Comparison of ENCODE assay signal across 20 cellular contexts in genomic region chr6:157276134-157276532, GRCh38. TPM values are rescaled to one million over a fixed set of nuclear protein-coding genes. Genes with fewer than 3 reads are reported as not detected.
DNase-seq lines count a peak whose midpoint lies in the region; ATAC-seq, FAIRE-seq and TF ChIP-seq lines count a peak whose summit lies in the region.
"Had no signal": no experiment of that assay in that cellular context is flagged by ENCODE, and none has a peak within 500 bp of the region (broad histone marks: within the 10 kb centered on the region; RNA-seq: fewer than 3 reads in every experiment).

No MANE protein-coding gene starts in this region.

- no peaks in the 10 kb centered on the region for H3K9me3 Mint-ChIP-seq in neural crest cell
- H3K9me3 Mint-ChIP-seq: CD4-positive, alpha-beta memory T cell; IgD-negative memory B cell had no signal

- POLR2A ChIA-PET in HepG2 (lab: Yijun Ruan, JAX), result interaction anchor here (1.2 kb wide), 1 partner anchor 9 kb away, joined by 3 read pairs; no protein-coding TSS in a partner anchor

- no peak for TF ChIP-seq RAD21 in HepG2 (CRISPR knock-in tag; IDR thresholded peaks at IDR 0.05)

- H4K20me1 ChIP-seq in HepG2 (ENCODE audit: insufficient read depth, low read length), result no peaks in the 10 kb centered on the region

- CTCF ChIA-PET in HepG2 (lab: Yijun Ruan, JAX; ENCODE audit: low intra/inter-chr PET ratio, low total read pairs), result no interaction called here

- no peak for TF ChIP-seq EP300 in HepG2 (IDR thresholded peaks at IDR 0.05; ENCODE audit: low read depth in 2 of 2, low read length in 2 of 2)
- no peak for TF ChIP-seq EP300 in HepG2 (CRISPR knock-in tag; IDR thresholded peaks at IDR 0.05; ENCODE audit: borderline replicate concordance)

- BruUV-seq in HepG2 (replicated peaks; lab: Mats Ljungman, UMichigan), result no TSS peak

- H3K4me1 Mint-ChIP-seq in neural crest cell, result peaks cover 34% of the 10 kb centered on the region

- FAIRE-seq in HepG2 (lab: Jason Lieb, UNC), result peak; percentile 73
- FAIRE-seq: A204.1, G401.6, GM12891, H1 had no signal

- H3K36me3 ChIP-seq in HepG2 (replicated peaks in 1 of 2; ENCODE audit: control insufficient read depth in 1 of 2, insufficient read depth in 2 of 2, low read length in 2 of 2) (no peaks in the 10 kb centered on the region), right lobe of liver (no peaks in the 10 kb centered on the region), spleen (no peaks in the 10 kb centered on the region)

- H3K27ac ChIP-seq in HepG2 (ENCODE audit: extremely low read length, insufficient read depth, low read length) (no peak overlapping the region), right lobe of liver (no peak overlapping the region), coronary artery (no peak overlapping the region), spleen (no peak overlapping the region)

- peaks cover 52% of the 10 kb centered on the region for H3K4me1 ChIP-seq in HepG2 (ENCODE audit: insufficient read depth, low read length)
- H3K4me1 ChIP-seq in right lobe of liver, result peaks cover 0 to 6% (median 0%) of the 10 kb centered on the region in 4 donors
- H3K4me1 ChIP-seq in spleen, result peaks cover 0 to 28% (median 18%) of the 10 kb centered on the region in 6 donors

- no peak overlapping the region for H2AFZ ChIP-seq in HepG2 (ENCODE audit: low read length)

- H3K4me3 ChIP-seq in HepG2 (replicated peaks in 1 of 3; ENCODE audit: insufficient read depth in 1 of 3, low read depth in 2 of 3, low read length in 3 of 3) (no peak overlapping the region), right lobe of liver (no peak overlapping the region), coronary artery (no peak overlapping the region), spleen (no peak overlapping the region)

- no peaks in the 10 kb centered on the region for H3K36me3 Mint-ChIP-seq in neural crest cell (ENCODE audit: low read depth)
- H3K36me3 Mint-ChIP-seq: IgD-negative memory B cell had no signal

- H3K27me3 ChIP-seq in HepG2 (ENCODE audit: control insufficient read depth in 1 of 2, insufficient read depth in 2 of 2, low read length in 2 of 2) (peaks cover 2 to 7% of the 10 kb centered on the region in 2 experiments; a peak in 3 of 5 replicates), right lobe of liver (no peaks in the 10 kb centered on the region), spleen (replicated peaks in 1 of 7) (no peaks in the 10 kb centered on the region)

- no peak overlapping the region for H3K27ac Mint-ChIP-seq in neural crest cell (ENCODE audit: unreplicated experiment)
- H3K27ac Mint-ChIP-seq: B cell, IgD-negative memory B cell had no signal

- in situ Hi-C loops in HepG2 (cut with HindIII; ENCODE audit: extremely low pct_ligation_motif_present, low pct_unique_long_range_greater_than_20kb), result no loop called here

- DNase-seq in HepG2 (ENCODE audit: low spot score) (peak; percentile 31), right lobe of liver (no peak), coronary artery (ENCODE audit: low spot score) (peak; percentile 52), neural crest cell (ENCODE audit: low read depth, low spot score) (no peak), spleen (peak; percentile 40), NCI-H774 (lab: John Stamatoyannopoulos, UW) (no peak), kidney tubule cell (ENCODE audit: low spot score) (no peak)
- DNase-seq: C1 segment of cervical spinal cord; CD4-positive, alpha-beta memory T cell; DMS153; DMS79 treated with DMSO at 0.1 percent for 48 hours; EL; HCEC 1CT had no signal

- H3K4me2 ChIP-seq in HepG2 (ENCODE audit: low read depth, low read length), result peak overlapping the region; percentile 48; the same call in 1 of the 2 replicates

- H3K9me3 ChIP-seq in HepG2 (ENCODE audit: low read length) (no peaks in the 10 kb centered on the region), right lobe of liver (no peaks in the 10 kb centered on the region), spleen (no peaks in the 10 kb centered on the region)

- peaks cover 12% of the 10 kb centered on the region for H3K27me3 Mint-ChIP-seq in neural crest cell (ENCODE audit: low read depth)
- H3K27me3 Mint-ChIP-seq: B cell; CD4-positive, alpha-beta memory T cell had no signal

- intact Hi-C loops in HepG2 (cut with micrococcal nuclease; ENCODE audit: unreplicated experiment) (no loop called here), right lobe of liver (cut with DNase I) (no loop called here), spleen (cut with DNase I; ENCODE audit: low total_unique reads) (loop anchor here (10.0 kb wide), 1 partner anchor 241 kb away; no protein-coding TSS in a partner anchor)

- peak overlapping the region; percentile 20 for H3K4me3 Mint-ChIP-seq in neural crest cell

- no peak for TF ChIP-seq POLR2A in HepG2 (IDR thresholded peaks at IDR 0.05; ENCODE audit: insufficient read depth in 1 of 2, low read depth in 2 of 2, low read length in 2 of 2)
- TF ChIP-seq POLR2A in right lobe of liver (IDR thresholded peaks at IDR 0.05), result no peak
- TF ChIP-seq POLR2A in spleen (IDR thresholded peaks at IDR 0.05), result no peak

- no peaks in the 10 kb centered on the region for H3K79me2 ChIP-seq in HepG2 (ENCODE audit: insufficient read depth, low read length)

- no peak overlapping the region for H3K9ac ChIP-seq in HepG2 (ENCODE audit: insufficient read depth, low read depth, low read length)

- no peak for TF ChIP-seq CTCF in HepG2 (CRISPR knock-in tag; IDR thresholded peaks at IDR 0.05)
- no peak for TF ChIP-seq CTCF in right lobe of liver (IDR thresholded peaks at IDR 0.05)
- TF ChIP-seq CTCF in coronary artery (IDR thresholded peaks at IDR 0.05), result no peak
- TF ChIP-seq CTCF in neural crest cell (conservative IDR thresholded peaks at IDR 0.05), result no peak
- no peak for TF ChIP-seq CTCF in spleen (IDR thresholded peaks at IDR 0.05 in 8 of 11, conservative IDR thresholded peaks at IDR 0.05 in 3 of 11)

- ATAC-seq in HepG2 (no peak), right lobe of liver (no peak), GM19467 (IDR thresholded peaks at IDR 0.05; ENCODE audit: unreplicated experiment) (no peak)

- 24% methylated on average over 3 of the region's 3 CpGs for WGBS in HepG2 (ENCODE audit: low lambda C conversion rate)
- 70% methylated on average over 2 of the region's 3 CpGs for WGBS in right lobe of liver (ENCODE audit: insufficient coverage, low coverage, low lambda C conversion rate, missing lambda C conversion rate)
- 80 to 98% (median 92%) methylated on average over 3 of the region's 3 CpGs for WGBS in spleen, 5 donors

TF ChIP-seq in HepG2, 621 proteins besides CTCF, POLR2A, EP300 and RAD21 (continues in another document):
- TF ChIP-seq, protein P1, sequence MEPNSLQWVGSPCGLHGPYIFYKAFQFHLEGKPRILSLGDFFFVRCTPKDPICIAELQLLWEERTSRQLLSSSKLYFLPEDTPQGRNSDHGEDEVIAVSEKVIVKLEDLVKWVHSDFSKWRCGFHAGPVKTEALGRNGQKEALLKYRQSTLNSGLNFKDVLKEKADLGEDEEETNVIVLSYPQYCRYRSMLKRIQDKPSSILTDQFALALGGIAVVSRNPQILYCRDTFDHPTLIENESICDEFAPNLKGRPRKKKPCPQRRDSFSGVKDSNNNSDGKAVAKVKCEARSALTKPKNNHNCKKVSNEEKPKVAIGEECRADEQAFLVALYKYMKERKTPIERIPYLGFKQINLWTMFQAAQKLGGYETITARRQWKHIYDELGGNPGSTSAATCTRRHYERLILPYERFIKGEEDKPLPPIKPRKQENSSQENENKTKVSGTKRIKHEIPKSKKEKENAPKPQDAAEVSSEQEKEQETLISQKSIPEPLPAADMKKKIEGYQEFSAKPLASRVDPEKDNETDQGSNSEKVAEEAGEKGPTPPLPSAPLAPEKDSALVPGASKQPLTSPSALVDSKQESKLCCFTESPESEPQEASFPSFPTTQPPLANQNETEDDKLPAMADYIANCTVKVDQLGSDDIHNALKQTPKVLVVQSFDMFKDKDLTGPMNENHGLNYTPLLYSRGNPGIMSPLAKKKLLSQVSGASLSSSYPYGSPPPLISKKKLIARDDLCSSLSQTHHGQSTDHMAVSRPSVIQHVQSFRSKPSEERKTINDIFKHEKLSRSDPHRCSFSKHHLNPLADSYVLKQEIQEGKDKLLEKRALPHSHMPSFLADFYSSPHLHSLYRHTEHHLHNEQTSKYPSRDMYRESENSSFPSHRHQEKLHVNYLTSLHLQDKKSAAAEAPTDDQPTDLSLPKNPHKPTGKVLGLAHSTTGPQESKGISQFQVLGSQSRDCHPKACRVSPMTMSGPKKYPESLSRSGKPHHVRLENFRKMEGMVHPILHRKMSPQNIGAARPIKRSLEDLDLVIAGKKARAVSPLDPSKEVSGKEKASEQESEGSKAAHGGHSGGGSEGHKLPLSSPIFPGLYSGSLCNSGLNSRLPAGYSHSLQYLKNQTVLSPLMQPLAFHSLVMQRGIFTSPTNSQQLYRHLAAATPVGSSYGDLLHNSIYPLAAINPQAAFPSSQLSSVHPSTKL (CRISPR knock-in tag; IDR thresholded peaks at IDR 0.05), result peak; percentile 50

RNA-seq across cellular contexts. Expression of gene TMEM242, which starts 47.2 kb away (rescaled TPM):
- 6.4 and 11.1 TPM in 2 replicates for total RNA-seq in HepG2 (2016; rRNA removed; fragmentation: Illumina TruSeq; extraction: Trizol)
- 0.91 and 1.3 TPM in 2 replicates for total RNA-seq in HepG2 (2016; cell fraction: cytosol; rRNA removed; fragmentation: Illumina TruSeq; extraction: Trizol; ENCODE audit: low read depth)
- 5.9 and 10.4 TPM in 2 replicates for total RNA-seq in HepG2 (2016; cell fraction: insoluble cytoplasmic fraction; rRNA removed; fragmentation: Illumina TruSeq; extraction: Trizol)
- total RNA-seq in HepG2 (2016; cell fraction: membrane; rRNA removed; fragmentation: Illumina TruSeq; extraction: Trizol), result 3.0 and 3.2 TPM in 2 replicates
- 14.8 and 18.0 TPM in 2 replicates for total RNA-seq in HepG2 (2016; cell fraction: nucleus; rRNA removed; fragmentation: Illumina TruSeq; extraction: Trizol)
- 5.6 and 5.7 TPM in 2 replicates for polyA plus RNA-seq in HepG2 (2011; rRNA removed)
- 2.8 and 4.4 TPM in 2 replicates for polyA plus RNA-seq in HepG2 (2011; cell fraction: cytosol; rRNA removed)
- polyA plus RNA-seq in HepG2 (2011; cell fraction: nucleus; rRNA removed), result 5.2 and 5.7 TPM in 2 replicates
- polyA plus RNA-seq in HepG2 (2012), result 8.0 and 9.3 TPM in 2 replicates
- 1.8 TPM in 2 replicates for polyA plus RNA-seq in HepG2 (2016; cell fraction: cytosol; fragmentation: Illumina TruSeq; extraction: Trizol; ENCODE audit: low read depth)
- 5.5 and 5.8 TPM in 2 replicates for polyA plus RNA-seq in HepG2 (2016; cell fraction: insoluble cytoplasmic fraction; fragmentation: Illumina TruSeq; extraction: Trizol; ENCODE audit: low read depth)
- 2.5 and 2.6 TPM in 2 replicates for polyA plus RNA-seq in HepG2 (2016; cell fraction: membrane; fragmentation: Illumina TruSeq; extraction: Trizol; ENCODE audit: low read depth)
- polyA plus RNA-seq in HepG2 (2016; cell fraction: nucleus; fragmentation: Illumina TruSeq; extraction: Trizol; ENCODE audit: insufficient read depth, low read depth), result 12.7 and 12.8 TPM in 2 replicates
- polyA minus RNA-seq in HepG2 (2011; rRNA and poly(A)+ RNA removed; ENCODE audit: low replicate concordance), result 2.1 and 2.2 TPM in 2 replicates
- 1.1 TPM in 2 replicates for polyA minus RNA-seq in HepG2 (2011; cell fraction: cytosol; rRNA and poly(A)+ RNA removed)
- 21.8 and 23.6 TPM in 2 replicates for polyA minus RNA-seq in HepG2 (2011; cell fraction: nucleus; rRNA and poly(A)+ RNA removed)
- total RNA-seq in right lobe of liver, result 1 to 10 TPM; 4.4 to 8.8 (median 7.3) TPM
- total RNA-seq in neural crest cell, result 10.4 and 11.3 TPM in 2 replicates
- 10 to 100 TPM in 3 of 7 donors, 1 to 10 TPM in 4; 5.6 to 16.0 (median 9.2) TPM for total RNA-seq in spleen
- 1 to 10 TPM; 3.7 to 6.7 (median 5.8) TPM for polyA plus RNA-seq in spleen

Comparison
In these comparisons a context has a peak if more than half of its experiments do, and no peak if none do; other contexts are left out.
1. DNase-seq: peak in HepG2 (single experiment), coronary artery (single experiment) and spleen (single experiment); none in right lobe of liver (0 of 3), neural crest cell (single experiment), NCI-H774 (single experiment) and kidney tubule cell (single experiment).